Comparison of ENCODE assay signal across 8 cellular contexts in the genomic region with DNA sequence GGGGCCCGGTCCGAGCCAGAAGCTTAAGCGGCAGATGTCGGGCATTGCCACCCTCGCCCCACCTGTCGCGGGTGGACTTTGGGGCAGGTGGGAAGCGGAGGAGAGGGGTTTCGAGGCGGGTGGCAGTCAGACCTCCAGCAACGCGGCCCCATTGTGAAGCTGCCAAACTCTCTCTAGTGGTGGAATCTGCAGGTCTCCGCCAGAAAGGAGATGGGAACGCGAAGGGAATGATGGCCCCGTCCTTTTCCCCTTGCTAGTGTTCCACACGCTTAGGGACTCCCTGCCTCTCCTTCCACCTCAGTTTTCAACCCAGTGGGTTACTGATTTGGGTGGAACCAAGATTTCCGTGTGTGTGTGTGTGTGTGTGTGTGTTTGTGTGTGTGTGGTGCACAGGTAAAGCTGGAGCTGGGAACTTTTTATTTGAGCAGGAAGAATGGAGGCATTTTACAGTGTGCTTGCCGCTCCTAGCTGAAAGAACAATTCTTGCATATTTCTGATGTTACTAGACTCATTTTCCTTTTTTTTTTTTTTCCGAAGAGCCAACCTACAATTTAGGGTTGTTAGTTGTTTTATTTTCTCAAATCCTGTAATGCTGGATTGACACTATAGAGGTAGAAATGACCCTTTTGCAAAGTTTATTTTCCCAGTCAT. TPM values are rescaled to one million over a fixed set of nuclear protein-coding genes. Genes with fewer than 3 reads are reported as not detected.
DNase-seq lines count a peak whose midpoint lies in the region; ATAC-seq, FAIRE-seq and TF ChIP-seq lines count a peak whose summit lies in the region.

No MANE protein-coding gene starts in this region.

- H3K4me1 ChIP-seq in Karpas-422 (ENCODE audit: low read length) = peaks cover 29% of the 10 kb centered on the region
- H3K4me1 ChIP-seq in cardiac muscle cell (ENCODE audit: low read depth) = peaks cover 27% of the 10 kb centered on the region
- H3K4me1 ChIP-seq in pancreas = peaks cover 10 to 39% (median 26%) of the 10 kb centered on the region in 3 donors

- H3K27me3 ChIP-seq in Karpas-422 (ENCODE audit: low read length) (no peaks in the 10 kb centered on the region), cardiac muscle cell (no peaks in the 10 kb centered on the region), pancreas (no peaks in the 10 kb centered on the region)

- H3K36me3 Mint-ChIP-seq in activated naive CD4-positive, alpha-beta T cell treated with anti-CD3 and anti-CD28 coated beads for 36 hours (ENCODE audit: low read depth) = peaks cover 3% of the 10 kb centered on the region

- H3K9me3 ChIP-seq in Karpas-422 (ENCODE audit: low read length) = no peaks in the 10 kb centered on the region
- H3K9me3 ChIP-seq in cardiac muscle cell (ENCODE audit: low read depth) = no peaks in the 10 kb centered on the region
- no peaks in the 10 kb centered on the region for H3K9me3 ChIP-seq in pancreas

- no peaks in the 10 kb centered on the region for H3K36me3 ChIP-seq in Karpas-422 (ENCODE audit: insufficient read depth, low read length)
- H3K36me3 ChIP-seq in cardiac muscle cell = no peaks in the 10 kb centered on the region
- no peaks in the 10 kb centered on the region for H3K36me3 ChIP-seq in pancreas

- no peaks in the 10 kb centered on the region for H3K79me2 ChIP-seq in Karpas-422 (ENCODE audit: low read length)

- H3K9ac ChIP-seq in Karpas-422 (ENCODE audit: low read length) = peak overlapping the region; percentile 90

- H3K27me3 Mint-ChIP-seq in activated naive CD4-positive, alpha-beta T cell treated with anti-CD3 and anti-CD28 coated beads for 36 hours (ENCODE audit: low read depth) = no peaks in the 10 kb centered on the region

- H2AFZ ChIP-seq in Karpas-422 (ENCODE audit: low read length) = 0 out of 2 replicates have a peak overlapping the region, but pooled peaks have one; percentile 100

- peak overlapping the region; percentile 96 for H3K4me2 ChIP-seq in Karpas-422 (ENCODE audit: low read depth, low read length, poor library complexity, severe bottlenecking)

- ATAC-seq in pancreas = peak in 3 of 4 donors; percentile 2 to 4 (median 4)
- ATAC-seq in HG03378 (IDR thresholded peaks at IDR 0.05; ENCODE audit: unreplicated experiment) = no peak

- intact Hi-C loops in activated naive CD4-positive, alpha-beta T cell treated with anti-CD3 and anti-CD28 coated beads for 36 hours (cut with micrococcal nuclease) = loop anchor here (1.0 to 2.0 kb wide), 4 partner anchors 8 to 503 kb away; partner anchors contain the start of gene NUDT12
- intact Hi-C loops in pancreas (cut with DNase I) = loop anchor here in 1 of 3 donors (10.0 kb wide), 1 partner anchor 105 kb away; no protein-coding TSS in a partner anchor

- no peaks in the 10 kb centered on the region for H3K9me3 Mint-ChIP-seq in activated naive CD4-positive, alpha-beta T cell treated with anti-CD3 and anti-CD28 coated beads for 36 hours

- FAIRE-seq in pancreas (lab: Jason Lieb, UNC) = no peak

- H3K27ac ChIP-seq in Karpas-422 (ENCODE audit: low read length) = no peak overlapping the region
- H3K27ac ChIP-seq in cardiac muscle cell = peak overlapping the region; percentile 49
- peak overlapping the region; percentile 77 to 91 (median 88) for H3K27ac ChIP-seq in pancreas

- no peaks in the 10 kb centered on the region for H3K9me2 ChIP-seq in Karpas-422 (replicated peaks; ENCODE audit: insufficient read depth, low read length)

- H4K20me1 ChIP-seq in Karpas-422 (ENCODE audit: insufficient read depth, low read depth, low read length) = peaks cover 17% of the 10 kb centered on the region

- peaks cover 25% of the 10 kb centered on the region for H3K4me1 Mint-ChIP-seq in activated naive CD4-positive, alpha-beta T cell treated with anti-CD3 and anti-CD28 coated beads for 36 hours (ENCODE audit: low read depth)

- H3K4me3 ChIP-seq in Karpas-422 (ENCODE audit: low read length) (peak overlapping the region; percentile 90), cardiac muscle cell (peak overlapping the region; percentile 76), pancreas (peak overlapping the region; percentile 79 to 93 (median 89))

- CTCF ChIA-PET in activated naive CD4-positive, alpha-beta T cell treated with anti-CD3 and anti-CD28 coated beads for 36 hours (lab: Charles Lee) = interaction anchor here (0.6 to 1.6 kb wide), 5 partner anchors 9 to 497 kb away, joined by 3 to 4 read pairs (median 3); no protein-coding TSS in a partner anchor

- WGBS in pancreas, 2 donors = 0 to 1% methylated on average over 20 of the region's 20 CpGs

- H3K27ac Mint-ChIP-seq in activated naive CD4-positive, alpha-beta T cell treated with anti-CD3 and anti-CD28 coated beads for 36 hours = peak overlapping the region; percentile 36

- DNase-seq in NCI-H2196 (lab: John Stamatoyannopoulos, UW; ENCODE audit: unreplicated experiment) (peak; percentile 13), NCI-H2196 treated with DMSO at 0.1 percent for 48 hours (lab: John Stamatoyannopoulos, UW; ENCODE audit: unreplicated experiment) (no peak), Karpas-422 (no peak), cardiac muscle cell (ENCODE audit: low read depth in 1 of 2, low spot score in 1 of 2) (peak; percentile 45 to 57), pancreas (peak in 2 of 6 donors; percentile 16 to 48), NCI-H1930 (lab: John Stamatoyannopoulos, UW) (no peak)
- peak; percentile 17 for DNase-seq in activated naive CD4-positive, alpha-beta T cell treated with anti-CD3 and anti-CD28 coated beads for 36 hours

- H3K4me3 Mint-ChIP-seq in activated naive CD4-positive, alpha-beta T cell treated with anti-CD3 and anti-CD28 coated beads for 36 hours = peak overlapping the region; percentile 90

- TF ChIP-seq CTCF in cardiac muscle cell (IDR thresholded peaks at IDR 0.05; ENCODE audit: low read depth, low read length) (no peak), pancreas (IDR thresholded peaks at IDR 0.05) (no peak)

RNA-seq across cellular contexts. Expression of gene MACIR, which starts 1.3 kb away (rescaled TPM):
- total RNA-seq in Karpas-422 (2014; rRNA removed; shearing (Covaris generic); ENCODE audit: low replicate concordance) = 1.9 and 2.8 TPM in 2 replicates
- total RNA-seq in activated naive CD4-positive, alpha-beta T cell treated with anti-CD3 and anti-CD28 coated beads for 36 hours = 1 to 10 TPM; 5.5 TPM
- total RNA-seq in cardiac muscle cell = 11.6 and 12.5 TPM in 2 replicates
- 9.6 and 21.8 TPM in 2 replicates for polyA plus RNA-seq in cardiac muscle cell
- 1 to 10 TPM; 2.4 to 8.0 (median 3.2) TPM for total RNA-seq in pancreas
- 1 to 10 TPM; 3.0 to 6.8 TPM for polyA plus RNA-seq in pancreas

Comparison
In these comparisons a context has a peak if more than half of its experiments do, and no peak if none do; other contexts are left out.
1. DNase-seq: peak in NCI-H2196 (single experiment), activated naive CD4-positive, alpha-beta T cell treated with anti-CD3 and anti-CD28 coated beads for 36 hours (single experiment) and cardiac muscle cell (2 of 2); none in NCI-H2196 treated with DMSO at 0.1 percent for 48 hours (single experiment), Karpas-422 (single experiment) and NCI-H1930 (0 of 2).
2. Peak in every context shown above with its lines, with median percentiles within 50 percentile points of each other: H3K4me3 ChIP-seq.